ENCODE assay signal across 1 cellular context in the genomic region with DNA sequence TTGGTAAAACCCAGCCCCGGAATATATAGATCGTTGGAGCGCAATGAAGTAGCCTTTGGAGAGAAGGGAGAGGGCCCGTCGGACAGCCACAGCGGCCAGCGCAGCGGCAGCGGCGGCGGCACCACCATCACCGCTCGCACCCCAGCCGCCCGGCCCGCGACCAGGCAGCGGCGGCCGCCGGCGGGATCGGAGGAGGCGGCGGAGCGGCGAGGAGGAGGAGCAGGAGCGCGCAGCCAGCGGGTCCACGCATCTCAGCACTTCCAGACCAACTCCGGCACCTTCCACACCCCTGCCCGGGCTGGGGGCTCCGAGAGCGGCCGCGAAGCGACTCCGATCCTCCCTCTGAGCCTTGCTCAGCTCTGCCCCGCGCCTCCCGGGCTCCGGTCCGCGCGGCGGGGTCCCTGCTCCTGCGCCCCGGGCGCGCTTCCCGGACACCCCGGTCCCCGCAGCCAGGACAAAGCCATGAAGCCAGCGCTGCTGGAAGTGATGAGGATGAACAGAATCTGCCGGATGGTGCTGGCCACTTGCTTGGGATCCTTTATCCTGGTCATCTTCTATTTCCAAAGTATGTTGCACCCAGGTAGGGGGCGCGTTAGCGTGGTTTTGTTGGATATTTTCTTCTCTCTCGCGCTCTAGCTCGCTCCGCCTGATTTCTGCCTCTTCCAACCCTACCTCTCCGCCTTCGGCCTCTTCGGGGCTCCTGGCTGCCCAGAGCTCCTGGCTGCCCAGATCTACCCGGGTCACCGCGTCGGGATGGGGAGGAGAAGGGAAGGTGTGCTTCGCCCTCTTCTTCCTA.
A peak's percentile ranks its signal among the peaks of the same experiment; 100 is the strongest.
TF ChIP-seq lines count a peak whose summit lies in the region.

No MANE protein-coding gene starts in this region.

TF ChIP-seq in K562, 482 proteins besides CTCF, POLR2A, EP300 and RAD21 (continued from another document and continues in another):
- TF ChIP-seq, protein P1, sequence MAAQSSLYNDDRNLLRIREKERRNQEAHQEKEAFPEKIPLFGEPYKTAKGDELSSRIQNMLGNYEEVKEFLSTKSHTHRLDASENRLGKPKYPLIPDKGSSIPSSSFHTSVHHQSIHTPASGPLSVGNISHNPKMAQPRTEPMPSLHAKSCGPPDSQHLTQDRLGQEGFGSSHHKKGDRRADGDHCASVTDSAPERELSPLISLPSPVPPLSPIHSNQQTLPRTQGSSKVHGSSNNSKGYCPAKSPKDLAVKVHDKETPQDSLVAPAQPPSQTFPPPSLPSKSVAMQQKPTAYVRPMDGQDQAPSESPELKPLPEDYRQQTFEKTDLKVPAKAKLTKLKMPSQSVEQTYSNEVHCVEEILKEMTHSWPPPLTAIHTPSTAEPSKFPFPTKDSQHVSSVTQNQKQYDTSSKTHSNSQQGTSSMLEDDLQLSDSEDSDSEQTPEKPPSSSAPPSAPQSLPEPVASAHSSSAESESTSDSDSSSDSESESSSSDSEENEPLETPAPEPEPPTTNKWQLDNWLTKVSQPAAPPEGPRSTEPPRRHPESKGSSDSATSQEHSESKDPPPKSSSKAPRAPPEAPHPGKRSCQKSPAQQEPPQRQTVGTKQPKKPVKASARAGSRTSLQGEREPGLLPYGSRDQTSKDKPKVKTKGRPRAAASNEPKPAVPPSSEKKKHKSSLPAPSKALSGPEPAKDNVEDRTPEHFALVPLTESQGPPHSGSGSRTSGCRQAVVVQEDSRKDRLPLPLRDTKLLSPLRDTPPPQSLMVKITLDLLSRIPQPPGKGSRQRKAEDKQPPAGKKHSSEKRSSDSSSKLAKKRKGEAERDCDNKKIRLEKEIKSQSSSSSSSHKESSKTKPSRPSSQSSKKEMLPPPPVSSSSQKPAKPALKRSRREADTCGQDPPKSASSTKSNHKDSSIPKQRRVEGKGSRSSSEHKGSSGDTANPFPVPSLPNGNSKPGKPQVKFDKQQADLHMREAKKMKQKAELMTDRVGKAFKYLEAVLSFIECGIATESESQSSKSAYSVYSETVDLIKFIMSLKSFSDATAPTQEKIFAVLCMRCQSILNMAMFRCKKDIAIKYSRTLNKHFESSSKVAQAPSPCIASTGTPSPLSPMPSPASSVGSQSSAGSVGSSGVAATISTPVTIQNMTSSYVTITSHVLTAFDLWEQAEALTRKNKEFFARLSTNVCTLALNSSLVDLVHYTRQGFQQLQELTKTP (IDR thresholded peaks at IDR 0.05; ENCODE audit: low read depth in 1 of 2, partially characterized antibody in 2 of 2): peak; percentile 62 to 70
- TF ChIP-seq FOSL1 (tag; conservative IDR thresholded peaks at IDR 0.05) (peak; percentile 61; the same call in 1 of the 2 replicates), SP1 (CRISPR knock-in tag; IDR thresholded peaks at IDR 0.05) (no peak; the same call in none of the 2 replicates), ZNF408 (CRISPR knock-in tag; IDR thresholded peaks at IDR 0.05; ENCODE audit: low read depth) (no peak), HEY1 (CRISPR knock-in tag; IDR thresholded peaks at IDR 0.05; ENCODE audit: borderline replicate concordance) (no peak), SMARCC2 (IDR thresholded peaks at IDR 0.05; ENCODE audit: low read depth) (0 out of 2 replicates have a peak, but pooled peaks have one; percentile 42), TAF1 (IDR thresholded peaks at IDR 0.05; ENCODE audit: control insufficient read depth, extremely low read depth, insufficient read depth, low read length, severe bottlenecking) (peak; percentile 63), MAFF (IDR thresholded peaks at IDR 0.05; ENCODE audit: low read length) (no peak), KLF1 (tag; IDR thresholded peaks at IDR 0.05) (no peak), KDM2B (CRISPR knock-in tag; IDR thresholded peaks at IDR 0.05) (no peak), BACH1 (tag; IDR thresholded peaks at IDR 0.05) (no peak), SIN3B (IDR thresholded peaks at IDR 0.05; ENCODE audit: low read depth) (peak; percentile 46; the same call in 1 of the 2 replicates), YBX1 (IDR thresholded peaks at IDR 0.05) (no peak), ZBTB8A (IDR thresholded peaks at IDR 0.05; ENCODE audit: partially characterized antibody) (no peak), CTBP1 (IDR thresholded peaks at IDR 0.05; ENCODE audit: borderline replicate concordance) (peak; percentile 90), ZNF717 (CRISPR knock-in tag; IDR thresholded peaks at IDR 0.05) (no peak), RBFOX2 (IDR thresholded peaks at IDR 0.05; ENCODE audit: low read depth, low read length) (peak; percentile 96), ZNF561 (CRISPR knock-in tag; conservative IDR thresholded peaks at IDR 0.05) (no peak), TBP (optimal IDR thresholded peaks at IDR 0.05; ENCODE audit: low read depth, low read length) (peak; percentile 97), BCOR (IDR thresholded peaks at IDR 0.05) (peak; percentile 69; the same call in 1 of the 2 replicates), MTA1 (IDR thresholded peaks at IDR 0.05; ENCODE audit: borderline replicate concordance) (peak; percentile 65; the same call in 1 of the 2 replicates)
- TF ChIP-seq, protein P2, sequence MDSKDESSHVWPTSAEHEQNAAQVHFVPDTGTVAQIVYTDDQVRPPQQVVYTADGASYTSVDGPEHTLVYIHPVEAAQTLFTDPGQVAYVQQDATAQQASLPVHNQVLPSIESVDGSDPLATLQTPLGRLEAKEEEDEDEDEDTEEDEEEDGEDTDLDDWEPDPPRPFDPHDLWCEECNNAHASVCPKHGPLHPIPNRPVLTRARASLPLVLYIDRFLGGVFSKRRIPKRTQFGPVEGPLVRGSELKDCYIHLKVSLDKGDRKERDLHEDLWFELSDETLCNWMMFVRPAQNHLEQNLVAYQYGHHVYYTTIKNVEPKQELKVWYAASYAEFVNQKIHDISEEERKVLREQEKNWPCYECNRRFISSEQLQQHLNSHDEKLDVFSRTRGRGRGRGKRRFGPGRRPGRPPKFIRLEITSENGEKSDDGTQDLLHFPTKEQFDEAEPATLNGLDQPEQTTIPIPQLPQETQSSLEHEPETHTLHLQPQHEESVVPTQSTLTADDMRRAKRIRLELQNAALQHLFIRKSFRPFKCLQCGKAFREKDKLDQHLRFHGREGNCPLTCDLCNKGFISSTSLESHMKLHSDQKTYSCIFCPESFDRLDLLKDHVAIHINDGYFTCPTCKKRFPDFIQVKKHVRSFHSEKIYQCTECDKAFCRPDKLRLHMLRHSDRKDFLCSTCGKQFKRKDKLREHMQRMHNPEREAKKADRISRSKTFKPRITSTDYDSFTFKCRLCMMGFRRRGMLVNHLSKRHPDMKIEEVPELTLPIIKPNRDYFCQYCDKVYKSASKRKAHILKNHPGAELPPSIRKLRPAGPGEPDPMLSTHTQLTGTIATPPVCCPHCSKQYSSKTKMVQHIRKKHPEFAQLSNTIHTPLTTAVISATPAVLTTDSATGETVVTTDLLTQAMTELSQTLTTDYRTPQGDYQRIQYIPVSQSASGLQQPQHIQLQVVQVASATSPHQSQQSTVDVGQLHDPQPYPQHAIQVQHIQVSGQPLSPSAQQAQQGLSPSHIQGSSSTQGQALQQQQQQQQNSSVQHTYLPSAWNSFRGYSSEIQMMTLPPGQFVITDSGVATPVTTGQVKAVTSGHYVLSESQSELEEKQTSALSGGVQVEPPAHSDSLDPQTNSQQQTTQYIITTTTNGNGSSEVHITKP (IDR thresholded peaks at IDR 0.05; ENCODE audit: partially characterized antibody): peak; percentile 73
- TF ChIP-seq, protein P3, sequence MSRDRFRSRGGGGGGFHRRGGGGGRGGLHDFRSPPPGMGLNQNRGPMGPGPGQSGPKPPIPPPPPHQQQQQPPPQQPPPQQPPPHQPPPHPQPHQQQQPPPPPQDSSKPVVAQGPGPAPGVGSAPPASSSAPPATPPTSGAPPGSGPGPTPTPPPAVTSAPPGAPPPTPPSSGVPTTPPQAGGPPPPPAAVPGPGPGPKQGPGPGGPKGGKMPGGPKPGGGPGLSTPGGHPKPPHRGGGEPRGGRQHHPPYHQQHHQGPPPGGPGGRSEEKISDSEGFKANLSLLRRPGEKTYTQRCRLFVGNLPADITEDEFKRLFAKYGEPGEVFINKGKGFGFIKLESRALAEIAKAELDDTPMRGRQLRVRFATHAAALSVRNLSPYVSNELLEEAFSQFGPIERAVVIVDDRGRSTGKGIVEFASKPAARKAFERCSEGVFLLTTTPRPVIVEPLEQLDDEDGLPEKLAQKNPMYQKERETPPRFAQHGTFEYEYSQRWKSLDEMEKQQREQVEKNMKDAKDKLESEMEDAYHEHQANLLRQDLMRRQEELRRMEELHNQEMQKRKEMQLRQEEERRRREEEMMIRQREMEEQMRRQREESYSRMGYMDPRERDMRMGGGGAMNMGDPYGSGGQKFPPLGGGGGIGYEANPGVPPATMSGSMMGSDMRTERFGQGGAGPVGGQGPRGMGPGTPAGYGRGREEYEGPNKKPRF (IDR thresholded peaks at IDR 0.05; ENCODE audit: low read depth, low read length): no peak
- TF ChIP-seq, protein P4, sequence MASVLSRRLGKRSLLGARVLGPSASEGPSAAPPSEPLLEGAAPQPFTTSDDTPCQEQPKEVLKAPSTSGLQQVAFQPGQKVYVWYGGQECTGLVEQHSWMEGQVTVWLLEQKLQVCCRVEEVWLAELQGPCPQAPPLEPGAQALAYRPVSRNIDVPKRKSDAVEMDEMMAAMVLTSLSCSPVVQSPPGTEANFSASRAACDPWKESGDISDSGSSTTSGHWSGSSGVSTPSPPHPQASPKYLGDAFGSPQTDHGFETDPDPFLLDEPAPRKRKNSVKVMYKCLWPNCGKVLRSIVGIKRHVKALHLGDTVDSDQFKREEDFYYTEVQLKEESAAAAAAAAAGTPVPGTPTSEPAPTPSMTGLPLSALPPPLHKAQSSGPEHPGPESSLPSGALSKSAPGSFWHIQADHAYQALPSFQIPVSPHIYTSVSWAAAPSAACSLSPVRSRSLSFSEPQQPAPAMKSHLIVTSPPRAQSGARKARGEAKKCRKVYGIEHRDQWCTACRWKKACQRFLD (CRISPR knock-in tag; IDR thresholded peaks at IDR 0.05): 0 out of 2 replicates have a peak, but pooled peaks have one; percentile 12
- TF ChIP-seq, protein P5, sequence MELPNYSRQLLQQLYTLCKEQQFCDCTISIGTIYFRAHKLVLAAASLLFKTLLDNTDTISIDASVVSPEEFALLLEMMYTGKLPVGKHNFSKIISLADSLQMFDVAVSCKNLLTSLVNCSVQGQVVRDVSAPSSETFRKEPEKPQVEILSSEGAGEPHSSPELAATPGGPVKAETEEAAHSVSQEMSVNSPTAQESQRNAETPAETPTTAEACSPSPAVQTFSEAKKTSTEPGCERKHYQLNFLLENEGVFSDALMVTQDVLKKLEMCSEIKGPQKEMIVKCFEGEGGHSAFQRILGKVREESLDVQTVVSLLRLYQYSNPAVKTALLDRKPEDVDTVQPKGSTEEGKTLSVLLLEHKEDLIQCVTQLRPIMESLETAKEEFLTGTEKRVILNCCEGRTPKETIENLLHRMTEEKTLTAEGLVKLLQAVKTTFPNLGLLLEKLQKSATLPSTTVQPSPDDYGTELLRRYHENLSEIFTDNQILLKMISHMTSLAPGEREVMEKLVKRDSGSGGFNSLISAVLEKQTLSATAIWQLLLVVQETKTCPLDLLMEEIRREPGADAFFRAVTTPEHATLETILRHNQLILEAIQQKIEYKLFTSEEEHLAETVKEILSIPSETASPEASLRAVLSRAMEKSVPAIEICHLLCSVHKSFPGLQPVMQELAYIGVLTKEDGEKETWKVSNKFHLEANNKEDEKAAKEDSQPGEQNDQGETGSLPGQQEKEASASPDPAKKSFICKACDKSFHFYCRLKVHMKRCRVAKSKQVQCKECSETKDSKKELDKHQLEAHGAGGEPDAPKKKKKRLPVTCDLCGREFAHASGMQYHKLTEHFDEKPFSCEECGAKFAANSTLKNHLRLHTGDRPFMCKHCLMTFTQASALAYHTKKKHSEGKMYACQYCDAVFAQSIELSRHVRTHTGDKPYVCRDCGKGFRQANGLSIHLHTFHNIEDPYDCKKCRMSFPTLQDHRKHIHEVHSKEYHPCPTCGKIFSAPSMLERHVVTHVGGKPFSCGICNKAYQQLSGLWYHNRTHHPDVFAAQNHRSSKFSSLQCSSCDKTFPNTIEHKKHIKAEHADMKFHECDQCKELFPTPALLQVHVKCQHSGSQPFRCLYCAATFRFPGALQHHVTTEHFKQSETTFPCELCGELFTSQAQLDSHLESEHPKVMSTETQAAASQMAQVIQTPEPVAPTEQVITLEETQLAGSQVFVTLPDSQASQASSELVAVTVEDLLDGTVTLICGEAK (IDR thresholded peaks at IDR 0.05): 0 out of 2 replicates have a peak, but pooled peaks have one; percentile 26
- TF ChIP-seq, protein P5 (CRISPR knock-in tag; IDR thresholded peaks at IDR 0.05): no peak
- TF ChIP-seq, protein P6, sequence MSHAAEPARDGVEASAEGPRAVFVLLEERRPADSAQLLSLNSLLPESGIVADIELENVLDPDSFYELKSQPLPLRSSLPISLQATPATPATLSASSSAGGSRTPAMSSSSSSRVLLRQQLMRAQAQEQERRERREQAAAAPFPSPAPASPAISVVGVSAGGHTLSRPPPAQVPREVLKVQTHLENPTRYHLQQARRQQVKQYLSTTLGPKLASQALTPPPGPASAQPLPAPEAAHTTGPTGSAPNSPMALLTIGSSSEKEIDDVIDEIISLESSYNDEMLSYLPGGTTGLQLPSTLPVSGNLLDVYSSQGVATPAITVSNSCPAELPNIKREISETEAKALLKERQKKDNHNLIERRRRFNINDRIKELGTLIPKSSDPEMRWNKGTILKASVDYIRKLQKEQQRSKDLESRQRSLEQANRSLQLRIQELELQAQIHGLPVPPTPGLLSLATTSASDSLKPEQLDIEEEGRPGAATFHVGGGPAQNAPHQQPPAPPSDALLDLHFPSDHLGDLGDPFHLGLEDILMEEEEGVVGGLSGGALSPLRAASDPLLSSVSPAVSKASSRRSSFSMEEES (CRISPR knock-in tag; IDR thresholded peaks at IDR 0.05): no peak
